Comparison of ENCODE assay signal across 28 cellular contexts in the genomic region with DNA sequence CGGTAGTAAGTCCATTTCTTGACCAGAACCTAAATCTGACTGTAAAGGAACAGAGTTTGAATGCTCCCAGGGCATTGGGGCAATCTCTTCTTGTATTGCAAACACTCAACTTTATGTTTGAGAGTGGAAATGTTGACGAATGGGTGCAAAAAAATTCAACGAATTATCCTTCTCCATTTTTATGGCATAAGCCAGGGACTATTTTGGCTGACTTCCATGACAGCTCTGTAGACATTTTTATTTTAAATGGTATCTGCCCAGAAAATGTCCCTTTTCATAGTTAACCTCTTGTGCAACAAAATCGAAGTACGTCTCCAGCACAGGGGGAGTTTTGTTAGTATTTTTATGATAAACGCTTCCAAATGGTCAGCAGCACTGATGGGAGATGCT. TPM values are rescaled to one million over a fixed set of nuclear protein-coding genes. Genes with fewer than 3 reads are reported as not detected.
DNase-seq lines count a peak whose midpoint lies in the region; ATAC-seq and TF ChIP-seq lines count a peak whose summit lies in the region.
"Had no signal": no experiment of that assay in that cellular context is flagged by ENCODE, and none has a peak within 500 bp of the region (broad histone marks: within the 10 kb centered on the region; RNA-seq: fewer than 3 reads in every experiment).

No MANE protein-coding gene starts in this region.

- H3K27me3 Mint-ChIP-seq in GM23338 (ENCODE audit: insufficient read depth, low read depth, poor library complexity), result peaks cover 29% of the 10 kb centered on the region

- no peak overlapping the region for H2AFZ ChIP-seq in GM23338

- H3K4me3 Mint-ChIP-seq in GM23338, result peak overlapping the region; percentile 11; the same call in 1 of the 3 replicates
- H3K4me3 Mint-ChIP-seq: activated B cell treated with CpG ODN at 0.5 μM for 24 hours; activated CD4-positive, alpha-beta T cell treated with anti-CD3 and anti-CD28 coated beads, Interleukin-2, amount 10 ng/mL, durations not matched to agents 7 days and 5 days; activated naive CD8-positive, alpha-beta T cell; CD14-positive monocyte; natural killer cell treated with Interleukin-12 subunit alpha and Interleukin-12 subunit beta and Interleukin-15 and Interleukin-18, amount 100 ng/mL, for 72 hours; stimulated activated naive B cell treated with anti-CD40 and anti-IgM and Interleukin-4, amounts not matched to agents 10 μg/mL and 1 μg/mL and 100 μg/mL, for 72 hours; T-cell had no signal

- no peak for ATAC-seq in GM23338
- no peak for ATAC-seq in RWPE2 (ENCODE audit: low read depth)
- ATAC-seq in omental fat pad (ENCODE audit: low FRiP score), result no peak
- ATAC-seq in GM18873 (IDR thresholded peaks at IDR 0.05; ENCODE audit: low FRiP score, unreplicated experiment), result no peak
- ATAC-seq in GM18870 (IDR thresholded peaks at IDR 0.05; ENCODE audit: unreplicated experiment), result no peak
- ATAC-seq: natural killer cell treated with Interleukin-12 subunit alpha and Interleukin-12 subunit beta and Interleukin-15 and Interleukin-18, amount 100 ng/mL, for 72 hours; stimulated activated naive B cell treated with anti-CD40 and anti-IgM and Interleukin-4, amounts not matched to agents 10 μg/mL and 1 μg/mL and 100 μg/mL, for 72 hours; T-cell had no signal

- H3F3A ChIP-seq in GM23338 (replicated peaks; ENCODE audit: low read depth), result no peaks in the 10 kb centered on the region

- no peaks in the 10 kb centered on the region for H4K20me1 ChIP-seq in GM23338 (replicated peaks; ENCODE audit: insufficient read depth)

- H3K9me2 ChIP-seq in GM23338 (ENCODE audit: insufficient read depth), result no peaks in the 10 kb centered on the region

- intact Hi-C loops in thyroid gland (cut with DNase I), result no loop called here

- H3K4me1 ChIP-seq in GM23338 (ENCODE audit: insufficient read depth) (peaks cover 35% of the 10 kb centered on the region), RWPE2 (ENCODE audit: insufficient read depth, poor library complexity, severe bottlenecking) (peaks cover 27% of the 10 kb centered on the region), iPS-20b (ENCODE audit: insufficient read depth, low read length) (peaks cover 12% of the 10 kb centered on the region), thyroid gland (peaks cover 36 to 53% of the 10 kb centered on the region in 2 donors)

- peak overlapping the region; percentile 4; the same call in 1 of the 2 replicates for H3K4me3 ChIP-seq in GM23338
- no peak overlapping the region for H3K4me3 ChIP-seq in RWPE2 (ENCODE audit: severe bottlenecking)
- peak overlapping the region; percentile 14; the same call in 1 of the 2 replicates for H3K4me3 ChIP-seq in iPS-20b (ENCODE audit: low read length)
- no peak overlapping the region for H3K4me3 ChIP-seq in thyroid gland (replicated peaks in 1 of 3)
- no peak overlapping the region for H3K4me3 ChIP-seq in foreskin fibroblast (ENCODE audit: low read depth in 1 of 2, low read length in 2 of 2)
- H3K4me3 ChIP-seq: coronary artery, mucosa of descending colon, testis had no signal

- H3K9me3 ChIP-seq in RWPE2 (ENCODE audit: severe bottlenecking) (peaks cover 12% of the 10 kb centered on the region), iPS-20b (ENCODE audit: insufficient read depth, low read depth, low read length) (peaks cover 14% of the 10 kb centered on the region), thyroid gland (no peaks in the 10 kb centered on the region)
- H3K9me3 ChIP-seq: testis had no signal

- DNase-seq in GM23338 (ENCODE audit: low spot score), result no peak
- no peak for DNase-seq in RWPE2 (ENCODE audit: low spot score)
- no peak for DNase-seq in thyroid gland
- no peak for DNase-seq in omental fat pad (ENCODE audit: low spot score)
- no peak for DNase-seq in foreskin fibroblast
- DNase-seq: activated B cell treated with CpG ODN at 0.5 μM for 24 hours; activated CD4-positive, alpha-beta T cell treated with anti-CD3 and anti-CD28 coated beads, Interleukin-2, amount 10 ng/mL, durations not matched to agents 7 days and 5 days; activated effector memory CD4-positive, alpha-beta T cell treated with anti-CD3 and anti-CD28 coated beads, Interleukin-2, amount 50 U/mL, for 16 hours; activated T-cell treated with anti-CD3 and anti-CD28 coated beads, Interleukin-2, amount 50 U/mL, for 1 hour; DMS79; effector memory CD4-positive, alpha-beta T cell; glutamatergic neuron; GOT3; mucosa of descending colon; NCI-H1048; NCI-H1694; NCI-H446 treated with DMSO at 0.1 percent for 48 hours; NCI-H82; stimulated activated naive B cell treated with anti-CD40 and anti-IgM and Interleukin-4, amounts not matched to agents 10 μg/mL and 1 μg/mL and 100 μg/mL, for 72 hours; T-cell; testis had no signal

- H3K9me3 Mint-ChIP-seq in GM23338, result peaks cover 27% of the 10 kb centered on the region

- H3K4me1 Mint-ChIP-seq in GM23338, result peaks cover 34% of the 10 kb centered on the region
- H3K4me1 Mint-ChIP-seq: activated B cell treated with CpG ODN at 0.5 μM for 24 hours; activated CD4-positive, alpha-beta T cell treated with anti-CD3 and anti-CD28 coated beads, Interleukin-2, amount 10 ng/mL, durations not matched to agents 7 days and 5 days had no signal

- peak overlapping the region; percentile 77 for H3K27ac Mint-ChIP-seq in GM23338
- H3K27ac Mint-ChIP-seq: activated B cell treated with CpG ODN at 0.5 μM for 24 hours; activated CD4-positive, alpha-beta T cell treated with anti-CD3 and anti-CD28 coated beads, Interleukin-2, amount 10 ng/mL, durations not matched to agents 7 days and 5 days; activated naive CD8-positive, alpha-beta T cell; CD14-positive monocyte; natural killer cell treated with Interleukin-12 subunit alpha and Interleukin-12 subunit beta and Interleukin-15 and Interleukin-18, amount 100 ng/mL, for 72 hours; stimulated activated naive B cell treated with anti-CD40 and anti-IgM and Interleukin-4, amounts not matched to agents 10 μg/mL and 1 μg/mL and 100 μg/mL, for 72 hours; T-cell had no signal

- WGBS in thyroid gland, 2 donors, result 79 to 82% methylated on average over 6 of the region's 6 CpGs

- H3K9ac ChIP-seq in iPS-20b (ENCODE audit: low read depth, low read length), result no peak overlapping the region

- H3K4me2 ChIP-seq in GM23338, result peak overlapping the region; percentile 30

- 0 out of 2 replicates have a peak, but pooled peaks cover 3% of the 10 kb centered on the region for H3K79me2 ChIP-seq in GM23338 (replicated peaks; ENCODE audit: insufficient read depth)

- no peak for TF ChIP-seq CTCF in GM23338 (conservative IDR thresholded peaks at IDR 0.05; ENCODE audit: low read depth in 2 of 2)
- TF ChIP-seq CTCF in RWPE2 (IDR thresholded peaks at IDR 0.05; ENCODE audit: poor library complexity, severe bottlenecking), result no peak
- TF ChIP-seq CTCF in thyroid gland (IDR thresholded peaks at IDR 0.05), result no peak
- TF ChIP-seq CTCF in omental fat pad (IDR thresholded peaks at IDR 0.05), result no peak
- TF ChIP-seq CTCF in foreskin fibroblast (IDR thresholded peaks at IDR 0.05; ENCODE audit: low read depth, low read length), result no peak

- H3K27ac ChIP-seq in GM23338 (ENCODE audit: low read depth), result peak overlapping the region; percentile 80
- H3K27ac ChIP-seq in RWPE2 (ENCODE audit: poor library complexity, severe bottlenecking), result peak overlapping the region; percentile 74
- H3K27ac ChIP-seq in iPS-20b (ENCODE audit: low read length), result no peak overlapping the region
- H3K27ac ChIP-seq in thyroid gland, result peak overlapping the region; percentile 94 to 98 (median 97)
- H3K27ac ChIP-seq: coronary artery, testis had no signal

- TF ChIP-seq POLR2A in thyroid gland (IDR thresholded peaks at IDR 0.05), result no peak

- peaks cover 6% of the 10 kb centered on the region; the same call in 1 of the 2 replicates for H3K36me3 ChIP-seq in GM23338 (ENCODE audit: insufficient read depth)
- H3K36me3 ChIP-seq in RWPE2 (ENCODE audit: low read depth), result peaks cover 15% of the 10 kb centered on the region
- H3K36me3 ChIP-seq in iPS-20b (ENCODE audit: insufficient read depth, low read depth, low read length), result peaks cover 8% of the 10 kb centered on the region
- peaks cover 3 to 9% of the 10 kb centered on the region in 2 donors for H3K36me3 ChIP-seq in thyroid gland

- H3K36me3 Mint-ChIP-seq in GM23338 (ENCODE audit: low read depth), result peaks cover 49% of the 10 kb centered on the region
- H3K36me3 Mint-ChIP-seq: CD14-positive monocyte, T-cell had no signal

- H3K27me3 ChIP-seq in GM23338 (ENCODE audit: insufficient read depth) (peaks cover 27% of the 10 kb centered on the region), RWPE2 (ENCODE audit: insufficient read depth, poor library complexity, severe bottlenecking) (no peaks in the 10 kb centered on the region), iPS-20b (ENCODE audit: insufficient read depth, low read length) (peaks cover 41% of the 10 kb centered on the region), thyroid gland (no peaks in the 10 kb centered on the region)
- H3K27me3 ChIP-seq: testis had no signal

TF ChIP-seq in GM23338, 12 proteins besides CTCF, POLR2A, EP300 and RAD21 (continues in another document):
- TF ChIP-seq CREB1 (CRISPR knock-in tag; IDR thresholded peaks at IDR 0.05; ENCODE audit: low read depth), result no peak
- no peak for TF ChIP-seq JUNB (IDR thresholded peaks at IDR 0.05; ENCODE audit: unreplicated experiment)

RNA-seq across cellular contexts. Expression of a gene that starts 3.7 kb away (rescaled TPM):
- total RNA-seq in GM23338 (2014; rRNA removed; shearing (Covaris generic)), result 15.7 and 16.5 TPM in 2 replicates
- polyA plus RNA-seq in GM23338 (2016; fragmentation: Nextera tagmentation; extraction: Ambion mirVana), result 13.6 and 14.7 TPM in 2 replicates
- total RNA-seq in thyroid gland (100 to 1,000 TPM in 1 of 4 donors, 10 to 100 TPM in 3; 41.3 to 107 (median 58.6) TPM), omental fat pad (10 to 100 TPM in 1 of 4 donors, 1 to 10 TPM in 3; 3.8 to 23.6 (median 6.4) TPM)
- total RNA-seq: activated B cell treated with CpG ODN at 0.5 μM for 24 hours; activated CD4-positive, alpha-beta T cell treated with anti-CD3 and anti-CD28 coated beads, Interleukin-2, amount 10 ng/mL, durations not matched to agents 7 days and 5 days; natural killer cell treated with Interleukin-12 subunit alpha and Interleukin-12 subunit beta and Interleukin-15 and Interleukin-18, amount 100 ng/mL, for 72 hours had no signal
- polyA plus RNA-seq: CD14-positive monocyte had no signal

Comparison
In these comparisons a context has a peak if more than half of its experiments do, and no peak if none do; other contexts are left out.
1. H3K4me3 ChIP-seq: peak in GM23338 (single experiment) and iPS-20b (single experiment); none in RWPE2 (single experiment), thyroid gland (0 of 3) and foreskin fibroblast (0 of 2).